Comparison of ENCODE assay signal across 1 cellular context in genomic region chr2:190947711-190948251, GRCh38.
TF ChIP-seq lines count a peak whose summit lies in the region.

No MANE protein-coding gene starts in this region.

TF ChIP-seq in WTC11, 78 proteins besides CTCF, POLR2A, EP300 and RAD21 (continued from another document):
- TF ChIP-seq ZNF532 (CRISPR knock-in tag; IDR thresholded peaks at IDR 0.05; ENCODE audit: borderline replicate concordance) (no peak), E2F5 (CRISPR knock-in tag; IDR thresholded peaks at IDR 0.05) (no peak), E2F1 (CRISPR knock-in tag; IDR thresholded peaks at IDR 0.05) (no peak)
